ENCODE assay signal across 7 cellular contexts in the genomic region with DNA sequence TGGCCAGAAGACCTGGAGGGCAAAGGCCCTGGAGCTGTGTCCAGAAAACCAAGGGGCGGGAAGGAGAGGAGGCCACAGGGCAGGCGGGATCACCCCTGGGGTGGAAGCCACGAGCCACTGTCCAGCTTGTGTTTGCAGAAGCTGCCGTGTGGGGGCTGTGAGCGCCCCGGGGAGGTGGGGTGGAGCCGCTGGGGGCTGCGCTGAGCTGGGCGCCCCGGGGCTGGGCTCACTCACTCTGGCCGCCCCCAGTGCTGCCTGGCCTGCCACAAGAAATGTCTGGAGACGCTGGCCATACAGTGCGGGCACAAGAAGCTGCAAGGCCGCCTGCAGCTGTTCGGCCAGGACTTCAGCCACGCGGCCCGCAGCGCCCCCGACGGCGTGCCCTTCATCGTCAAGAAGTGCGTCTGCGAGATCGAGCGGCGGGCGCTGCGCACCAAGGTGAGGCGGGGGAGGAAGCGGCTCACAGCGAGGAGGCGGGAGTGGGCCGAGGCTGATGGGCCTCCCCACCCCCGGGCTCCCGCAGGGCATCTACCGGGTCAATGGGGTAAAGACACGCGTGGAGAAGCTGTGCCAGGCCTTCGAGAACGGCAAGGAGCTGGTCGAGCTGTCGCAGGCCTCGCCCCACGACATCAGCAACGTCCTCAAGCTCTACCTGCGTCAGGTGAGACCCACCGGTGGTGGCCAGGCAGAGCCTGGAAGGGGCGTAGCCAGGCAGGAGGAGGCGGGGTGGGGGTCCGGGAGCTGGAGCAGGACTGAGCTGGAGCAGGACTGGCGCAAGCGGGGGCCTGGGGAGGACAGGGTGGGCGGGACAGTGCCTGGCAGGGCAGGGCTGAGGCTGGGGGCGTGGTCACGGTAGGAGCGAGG. TPM values are rescaled to one million over a fixed set of nuclear protein-coding genes. Genes with fewer than 3 reads are reported as not detected.
DNase-seq lines count a peak whose midpoint lies in the region; ATAC-seq and TF ChIP-seq lines count a peak whose summit lies in the region.
"Had no signal": no experiment of that assay in that cellular context is flagged by ENCODE, and none has a peak within 500 bp of the region (broad histone marks: within the 10 kb centered on the region; RNA-seq: fewer than 3 reads in every experiment).

No MANE protein-coding gene starts in this region.

- no peaks in the 10 kb centered on the region for H3K9me3 Mint-ChIP-seq in dendritic cell treated with granulocyte-macrophage colony-stimulating factor and Interleukin-4, amounts not matched to agents 40 ng/mL and 50 ng/mL, for 4 days

- no peak overlapping the region for H3K27ac ChIP-seq in tibial artery

- H3K36me3 Mint-ChIP-seq in dendritic cell treated with granulocyte-macrophage colony-stimulating factor and Interleukin-4, amounts not matched to agents 40 ng/mL and 50 ng/mL, for 4 days (ENCODE audit: low read depth), result peaks cover 100% of the 10 kb centered on the region

- H3K4me1 ChIP-seq in tibial artery, result peaks cover 0 to 21% (median 5%) of the 10 kb centered on the region in 4 donors

- peak overlapping the region; percentile 20 for H3K4me3 Mint-ChIP-seq in dendritic cell treated with granulocyte-macrophage colony-stimulating factor and Interleukin-4, amounts not matched to agents 40 ng/mL and 50 ng/mL, for 4 days

- DNase-seq in NCI-H748 (lab: John Stamatoyannopoulos, UW; ENCODE audit: unreplicated experiment) (peak; percentile 77), NCI-H748 treated with DMSO at 0.1 percent for 48 hours (lab: John Stamatoyannopoulos, UW) (no peak), sciatic nerve (ENCODE audit: low spot score) (peak; percentile 57), tibial artery (no peak), NCI-H2196 (lab: John Stamatoyannopoulos, UW; ENCODE audit: unreplicated experiment) (no peak)
- DNase-seq: cortex of kidney had no signal

- H3K36me3 ChIP-seq in tibial artery, result peaks cover 0 to 3% (median 2%) of the 10 kb centered on the region in 3 donors

- ATAC-seq in sciatic nerve, result no peak

- intact Hi-C loops in dendritic cell treated with granulocyte-macrophage colony-stimulating factor and Interleukin-4, amounts not matched to agents 40 ng/mL and 50 ng/mL, for 4 days (cut with micrococcal nuclease), result no loop called here
- intact Hi-C loops in sciatic nerve (cut with DNase I), result no loop called here
- intact Hi-C loops in tibial artery (cut with DNase I; ENCODE audit: low total_unique reads), result no loop called here

- no peaks in the 10 kb centered on the region for H3K9me3 ChIP-seq in tibial artery

- TF ChIP-seq CTCF in tibial artery (IDR thresholded peaks at IDR 0.05), result no peak

- no peaks in the 10 kb centered on the region for H3K27me3 Mint-ChIP-seq in dendritic cell treated with granulocyte-macrophage colony-stimulating factor and Interleukin-4, amounts not matched to agents 40 ng/mL and 50 ng/mL, for 4 days

- H3K4me1 Mint-ChIP-seq in dendritic cell treated with granulocyte-macrophage colony-stimulating factor and Interleukin-4, amounts not matched to agents 40 ng/mL and 50 ng/mL, for 4 days (ENCODE audit: low read depth), result peaks cover 76% of the 10 kb centered on the region

- H3K4me3 ChIP-seq in tibial artery, result no peak overlapping the region

- peaks cover 0 to 19% of the 10 kb centered on the region in 2 donors for H3K27me3 ChIP-seq in tibial artery

- peak overlapping the region; percentile 81 for H3K27ac Mint-ChIP-seq in dendritic cell treated with granulocyte-macrophage colony-stimulating factor and Interleukin-4, amounts not matched to agents 40 ng/mL and 50 ng/mL, for 4 days

RNA-seq across cellular contexts. Expression of gene POLR2E, which starts 13.6 kb away (rescaled TPM):
- total RNA-seq in sciatic nerve, result 99.8 TPM

RNA-seq across cellular contexts. Expression of gene ARHGAP45, which starts 14.6 kb away (rescaled TPM):
- total RNA-seq in sciatic nerve, result 26.2 TPM

RNA-seq across cellular contexts. Expression of gene GPX4, which starts 22.3 kb away (rescaled TPM):
- total RNA-seq in sciatic nerve, result 239 TPM

RNA-seq across cellular contexts. Expression of gene ABCA7, which starts 41.6 kb away (rescaled TPM):
- 17.3 TPM for total RNA-seq in sciatic nerve

RNA-seq across cellular contexts. Expression of gene CNN2, which starts 55.1 kb away (rescaled TPM):
- total RNA-seq in sciatic nerve, result 120 TPM

Comparison
In these comparisons a context has a peak if more than half of its experiments do, and no peak if none do; other contexts are left out.
1. DNase-seq: peak in NCI-H748 (single experiment) and sciatic nerve (single experiment); none in NCI-H748 treated with DMSO at 0.1 percent for 48 hours (single experiment), tibial artery (0 of 2) and NCI-H2196 (single experiment).